In genomic region chr4:69730002-69730401, GRCh38 we compare ENCODE assay signal across 19 cellular contexts. TPM values are rescaled to one million over a fixed set of nuclear protein-coding genes. Genes with fewer than 3 reads are reported as not detected.
DNase-seq lines count a peak whose midpoint lies in the region; ATAC-seq, FAIRE-seq and TF ChIP-seq lines count a peak whose summit lies in the region.
"Had no signal": no experiment of that assay in that cellular context is flagged by ENCODE, and none has a peak within 500 bp of the region (broad histone marks: within the 10 kb centered on the region; RNA-seq: fewer than 3 reads in every experiment).

No MANE protein-coding gene starts in this region.

- H3K27ac ChIP-seq in A673 (ENCODE audit: low read depth, low read length, poor library complexity, severe bottlenecking) (peak overlapping the region; percentile 90), ACC112 (ENCODE audit: low read depth, low read length) (peak overlapping the region; percentile 97), endothelial cell of umbilical vein (ENCODE audit: insufficient read depth, low read depth, low read length) (peak overlapping the region; percentile 94), upper lobe of right lung (no peak overlapping the region)
- H3K27ac ChIP-seq: GM23248 had no signal

- DNase-seq in A673 (ENCODE audit: low spot score) = no peak
- DNase-seq in endothelial cell of umbilical vein (ENCODE audit: low read depth, low spot score) = peak; percentile 33
- no peak for DNase-seq in osteocyte (ENCODE audit: extremely low spot score, unreplicated experiment)
- no peak for DNase-seq in upper lobe of right lung
- DNase-seq: ACHN; C1 segment of cervical spinal cord; CD4-positive, alpha-beta memory T cell; COR-L47; DMS153; DND-41; GM23248; H7; HCEC 1CT had no signal

- peaks cover 75% of the 10 kb centered on the region for H3K4me1 Mint-ChIP-seq in osteocyte (ENCODE audit: unreplicated experiment)

- intact Hi-C loops in A673 (cut with micrococcal nuclease; ENCODE audit: unreplicated experiment) (no loop called here), endothelial cell of umbilical vein (cut with micrococcal nuclease) (no loop called here), upper lobe of right lung (cut with DNase I) (no loop called here)

- no peak for TF ChIP-seq CTCF in A673 (conservative IDR thresholded peaks at IDR 0.05; ENCODE audit: low read depth, low read length)
- TF ChIP-seq CTCF in endothelial cell of umbilical vein (IDR thresholded peaks at IDR 0.05; ENCODE audit: extremely low read depth in 1 of 2, insufficient read depth in 1 of 2, low read depth in 1 of 2, low read length in 2 of 2) = no peak
- no peak for TF ChIP-seq CTCF in osteocyte (IDR thresholded peaks at IDR 0.05)
- no peak for TF ChIP-seq CTCF in upper lobe of right lung (IDR thresholded peaks at IDR 0.05)

- no peak overlapping the region for H3K4me3 Mint-ChIP-seq in osteocyte (ENCODE audit: unreplicated experiment)
- H3K4me3 Mint-ChIP-seq: CD4-positive, alpha-beta memory T cell had no signal

- no peaks in the 10 kb centered on the region for H3K9me1 ChIP-seq in endothelial cell of umbilical vein (replicated peaks; ENCODE audit: control insufficient read depth, extremely low read depth, insufficient read depth, low read length)

- H3K4me3 ChIP-seq in A673 (ENCODE audit: low read depth, low read length, poor library complexity, severe bottlenecking) (no peak overlapping the region), ACC112 (ENCODE audit: low read depth, low read length) (no peak overlapping the region), endothelial cell of umbilical vein (replicated peaks in 1 of 3; ENCODE audit: insufficient read depth in 1 of 3, low read depth in 1 of 3, low read length in 3 of 3) (no peak overlapping the region), upper lobe of right lung (no peak overlapping the region)
- H3K4me3 ChIP-seq: GM23248 had no signal

- ATAC-seq in GM19463 (IDR thresholded peaks at IDR 0.05; ENCODE audit: unreplicated experiment) = no peak
- no peak for ATAC-seq in upper lobe of right lung

- CTCF ChIA-PET in A673 (lab: Charles Lee) (no interaction called here), endothelial cell of umbilical vein (lab: Charles Lee) (no interaction called here)

- no peak for TF ChIP-seq POLR2A in endothelial cell of umbilical vein (IDR thresholded peaks at IDR 0.05; ENCODE audit: low read depth, low read length)

- no TSS peak for BruUV-seq in A673 (replicated peaks; lab: Mats Ljungman, UMichigan)
- TSS peak; percentile 23 for BruUV-seq in endothelial cell of umbilical vein (replicated peaks; lab: Mats Ljungman, UMichigan)

- H4K20me1 ChIP-seq in endothelial cell of umbilical vein (replicated peaks; ENCODE audit: control insufficient read depth, extremely low read depth, insufficient read depth, low read length) = no peaks in the 10 kb centered on the region

- FAIRE-seq in endothelial cell of umbilical vein (lab: Jason Lieb, UNC) = no peak
- FAIRE-seq: G401.6, GM12892, H1 had no signal

- H3K9me3 ChIP-seq in A673 (ENCODE audit: low read depth, low read length, poor library complexity, severe bottlenecking) (no peaks in the 10 kb centered on the region), endothelial cell of umbilical vein (replicated peaks; ENCODE audit: control insufficient read depth, insufficient read depth, low read length) (no peaks in the 10 kb centered on the region), upper lobe of right lung (no peaks in the 10 kb centered on the region)

- no peaks in the 10 kb centered on the region for H3K27me3 Mint-ChIP-seq in osteocyte (ENCODE audit: unreplicated experiment)
- H3K27me3 Mint-ChIP-seq: CD4-positive, alpha-beta memory T cell had no signal

- no peaks in the 10 kb centered on the region for H3K27me3 ChIP-seq in A673 (replicated peaks; ENCODE audit: insufficient read depth, low read depth, low read length, poor library complexity)
- H3K27me3 ChIP-seq in ACC112 (ENCODE audit: insufficient read depth, low read length) = no peaks in the 10 kb centered on the region
- H3K27me3 ChIP-seq in endothelial cell of umbilical vein (ENCODE audit: control insufficient read depth in 2 of 2, insufficient read depth in 2 of 2, low read length in 2 of 2) = no peaks in the 10 kb centered on the region
- no peaks in the 10 kb centered on the region for H3K27me3 ChIP-seq in upper lobe of right lung

- peak overlapping the region; percentile 35 for H3K9ac ChIP-seq in endothelial cell of umbilical vein (replicated peaks; ENCODE audit: extremely low read depth, insufficient read depth, low read length)
- H3K9ac ChIP-seq: GM23248 had no signal

- dilution Hi-C loops in endothelial cell of umbilical vein (cut with MboI; ENCODE audit: extremely low pct_ligation_motif_present, low sequenced_read_pairs) = no loop called here

- H3K79me2 ChIP-seq in ACC112 (ENCODE audit: control insufficient read depth, insufficient read depth, low read length, unreplicated experiment) (no peaks in the 10 kb centered on the region), endothelial cell of umbilical vein (ENCODE audit: control insufficient read depth, insufficient read depth, low read length) (no peaks in the 10 kb centered on the region)

- H3K4me2 ChIP-seq in endothelial cell of umbilical vein (ENCODE audit: insufficient read depth, low read length) = peak overlapping the region; percentile 67

- H3K4me1 ChIP-seq in A673 (ENCODE audit: insufficient read depth, low read length, poor library complexity, severe bottlenecking) (peaks cover 68% of the 10 kb centered on the region), ACC112 (ENCODE audit: control insufficient read depth, insufficient read depth, low read length, unreplicated experiment) (peaks cover 60% of the 10 kb centered on the region), endothelial cell of umbilical vein (ENCODE audit: control insufficient read depth, extremely low read depth, insufficient read depth, low read length) (peaks cover 60% of the 10 kb centered on the region), upper lobe of right lung (no peaks in the 10 kb centered on the region)

- H3K9me3 Mint-ChIP-seq in osteocyte (ENCODE audit: unreplicated experiment) = no peaks in the 10 kb centered on the region
- H3K9me3 Mint-ChIP-seq: CD4-positive, alpha-beta memory T cell had no signal

- POLR2A ChIA-PET in A673 (lab: Charles Lee; ENCODE audit: low non-redundant PET) = no interaction called here
- POLR2A ChIA-PET in endothelial cell of umbilical vein (lab: Charles Lee) = interaction anchor here (0.8 kb wide), 1 partner anchor 36 kb away, joined by 4 read pairs; no protein-coding TSS in a partner anchor

- no peak overlapping the region for H2AFZ ChIP-seq in ACC112 (ENCODE audit: low read length, unreplicated experiment)
- no peak overlapping the region for H2AFZ ChIP-seq in endothelial cell of umbilical vein (ENCODE audit: low read depth, low read length)
- H2AFZ ChIP-seq: GM23248 had no signal

- H3K36me3 ChIP-seq in A673 (ENCODE audit: insufficient read depth, low read length, poor library complexity, severe bottlenecking) (no peaks in the 10 kb centered on the region), ACC112 (ENCODE audit: insufficient read depth, low read length) (no peaks in the 10 kb centered on the region), endothelial cell of umbilical vein (ENCODE audit: control insufficient read depth in 2 of 2, extremely low read depth in 1 of 2, insufficient read depth in 2 of 2, low read length in 2 of 2) (peaks cover 0 to 9% of the 10 kb centered on the region in 2 experiments), upper lobe of right lung (no peaks in the 10 kb centered on the region)

- H3K36me3 Mint-ChIP-seq in osteocyte (ENCODE audit: unreplicated experiment) = no peaks in the 10 kb centered on the region

- H3K27ac Mint-ChIP-seq in osteocyte (ENCODE audit: unreplicated experiment) = peak overlapping the region; percentile 29
- H3K27ac Mint-ChIP-seq: CD4-positive, alpha-beta memory T cell had no signal

TF ChIP-seq in endothelial cell of umbilical vein, 7 proteins besides CTCF, POLR2A, EP300 and RAD21:
- peak; percentile 92 for TF ChIP-seq GATA2 (IDR thresholded peaks at IDR 0.05; ENCODE audit: insufficient read depth, insufficient read length, low read depth, low read length)
- no peak for TF ChIP-seq MYC (IDR thresholded peaks at IDR 0.05; ENCODE audit: low read depth, low read length)

RNA-seq across cellular contexts. Expression of gene SULT1B1, which starts 30.4 kb away (rescaled TPM):
- total RNA-seq in A673 (2021) (1.8 and 2.1 TPM in 2 replicates), endothelial cell of umbilical vein (59.5 and 68.2 TPM in 2 replicates), osteocyte (0.50 and 1.2 TPM in 2 replicates), upper lobe of right lung (9.2 TPM)
- polyA plus RNA-seq in endothelial cell of umbilical vein = 35.2 and 45.0 TPM in 2 replicates
- 43.0 and 43.7 TPM in 2 replicates for polyA plus RNA-seq in endothelial cell of umbilical vein (2011; cell fraction: cytosol; rRNA removed)
- polyA plus RNA-seq in endothelial cell of umbilical vein (2011; cell fraction: nucleus; rRNA removed) = 57.8 and 83.9 TPM in 2 replicates
- polyA plus RNA-seq in endothelial cell of umbilical vein (2012) = 47.7 and 50.6 TPM in 2 replicates
- polyA minus RNA-seq in endothelial cell of umbilical vein = 88.4 and 99.5 TPM in 2 replicates
- not detected for polyA minus RNA-seq in endothelial cell of umbilical vein (2011; cell fraction: cytosol; rRNA and poly(A)+ RNA removed)
- 47.8 and 83.8 TPM in 2 replicates for polyA minus RNA-seq in endothelial cell of umbilical vein (2011; cell fraction: nucleus; rRNA and poly(A)+ RNA removed)
- total RNA-seq: H1, H7 had no signal
- polyA plus RNA-seq: BJ, H1 had no signal
